24 cellular contexts compared by ENCODE assay signal in genomic region chr10:72793752-72794151, GRCh38.
"Had no signal": no experiment of that assay in that cellular context is flagged by ENCODE, and none has a peak within 500 bp of the region (broad histone marks: within the 10 kb centered on the region; RNA-seq: fewer than 3 reads in every experiment).

No MANE protein-coding gene starts in this region.

- DNase-seq: activated CD4-positive, alpha-beta T cell treated with anti-CD3 and anti-CD28 coated beads, Interleukin-2, amount 10 ng/mL, durations not matched to agents 24 days and 14 days; activated CD4-positive, alpha-beta T cell treated with anti-CD3 and anti-CD28 coated beads, Interleukin-2, amount 50 U/mL, for 48 hours; activated CD4-positive, CD25-positive, alpha-beta regulatory T cell treated with anti-CD3 and anti-CD28 coated beads, Interleukin-2, amount 50 U/mL, for 72 hours; activated CD8-positive, alpha-beta memory T cell treated with anti-CD3 and anti-CD28 coated beads, Interleukin-2, amount 10 ng/mL, durations not matched to agents 7 days and 5 days; activated effector memory CD4-positive, alpha-beta T cell treated with Interleukin-2 at 50 U/mL for 16 hours; activated naive CD4-positive, alpha-beta T cell; activated naive CD8-positive, alpha-beta T cell treated with anti-CD3 and anti-CD28 coated beads, Interleukin-2, amount 50 U/mL, for 24 hours; activated T-cell treated with anti-CD3 and anti-CD28 coated beads, Interleukin-2, amount 50 U/mL, for 24 hours; amniotic stem cell; body of pancreas; NCI-H1105; NCI-H1436; NCI-H1694 treated with DMSO at 0.1 percent for 48 hours; NCI-H2029 treated with DMSO at 0.1 percent for 48 hours; NCI-H510A treated with DMSO at 0.1 percent for 48 hours; NCI-H69; SHP77 had no signal

- H3K27ac Mint-ChIP-seq: activated CD4-positive, alpha-beta T cell treated with anti-CD3 and anti-CD28 coated beads, Interleukin-2, amount 10 ng/mL, durations not matched to agents 24 days and 14 days; activated CD8-positive, alpha-beta memory T cell treated with anti-CD3 and anti-CD28 coated beads, Interleukin-2, amount 10 ng/mL, durations not matched to agents 7 days and 5 days; activated naive CD4-positive, alpha-beta T cell treated with anti-CD3 and anti-CD28 coated beads, Interleukin-2, amount 50 U/mL, for 24 hours; activated naive CD8-positive, alpha-beta T cell treated with anti-CD3 and anti-CD28 coated beads, Interleukin-2, amount 50 U/mL, for 24 hours; activated T-cell treated with anti-CD3 and anti-CD28 coated beads, Interleukin-2, amount 50 U/mL, for 24 hours; activated T-helper 1 cell treated with anti-CD3 and anti-CD28 coated beads, Interleukin-12 subunit alpha, Interleukin-12 subunit beta, Interleukin-2, Interleukin-4 antibody, amounts not matched to agents 30 ng/mL and 10 ng/mL and 1 ng/mL, durations not matched to agents 14 hours and 24 hours and 36 hours; T-helper 1 cell treated with Interleukin-12 subunit alpha and Interleukin-12 subunit beta and Interleukin-4 antibody, amounts not matched to agents 30 μg/mL and 1 μg/mL, for 36 hours had no signal

- H3K9me3 Mint-ChIP-seq: activated CD4-positive, alpha-beta T cell treated with anti-CD3 and anti-CD28 coated beads, Interleukin-2, amount 10 ng/mL, durations not matched to agents 24 days and 14 days; activated naive CD4-positive, alpha-beta T cell treated with anti-CD3 and anti-CD28 coated beads, Interleukin-2, amount 50 U/mL, for 24 hours; activated naive CD8-positive, alpha-beta T cell treated with anti-CD3 and anti-CD28 coated beads, Interleukin-2, amount 50 U/mL, for 24 hours; activated T-cell treated with anti-CD3 and anti-CD28 coated beads, Interleukin-2, amount 50 U/mL, for 24 hours; activated T-helper 1 cell treated with anti-CD3 and anti-CD28 coated beads, Interleukin-12 subunit alpha, Interleukin-12 subunit beta, Interleukin-2, Interleukin-4 antibody, amounts not matched to agents 30 ng/mL and 10 ng/mL and 1 ng/mL, durations not matched to agents 14 hours and 24 hours and 36 hours; central memory CD8-positive, alpha-beta T cell; T-helper 1 cell treated with Interleukin-12 subunit alpha and Interleukin-12 subunit beta and Interleukin-4 antibody, amounts not matched to agents 30 μg/mL and 1 μg/mL, for 36 hours had no signal

- H3K27ac ChIP-seq: ascending aorta, body of pancreas, SJSA1 had no signal

- H3K4me1 ChIP-seq: ascending aorta, body of pancreas had no signal

- H3K36me3 ChIP-seq: ascending aorta had no signal

- H3K4me1 Mint-ChIP-seq: central memory CD8-positive, alpha-beta T cell had no signal

- H3K36me3 Mint-ChIP-seq: activated naive CD4-positive, alpha-beta T cell treated with anti-CD3 and anti-CD28 coated beads, Interleukin-2, amount 50 U/mL, for 24 hours had no signal

- H3K27me3 Mint-ChIP-seq: activated CD4-positive, alpha-beta T cell treated with anti-CD3 and anti-CD28 coated beads, Interleukin-2, amount 10 ng/mL, durations not matched to agents 24 days and 14 days; activated CD8-positive, alpha-beta memory T cell treated with anti-CD3 and anti-CD28 coated beads, Interleukin-2, amount 10 ng/mL, durations not matched to agents 7 days and 5 days; activated naive CD4-positive, alpha-beta T cell treated with anti-CD3 and anti-CD28 coated beads, Interleukin-2, amount 50 U/mL, for 24 hours; activated naive CD8-positive, alpha-beta T cell treated with anti-CD3 and anti-CD28 coated beads, Interleukin-2, amount 50 U/mL, for 24 hours; activated T-cell treated with anti-CD3 and anti-CD28 coated beads, Interleukin-2, amount 50 U/mL, for 24 hours; central memory CD8-positive, alpha-beta T cell had no signal

- H3K4me3 ChIP-seq: ascending aorta, body of pancreas, SJSA1 had no signal

- H3K27me3 ChIP-seq: ascending aorta, body of pancreas, SJSA1 had no signal

- H3K4me3 Mint-ChIP-seq: activated CD4-positive, alpha-beta T cell treated with anti-CD3 and anti-CD28 coated beads, Interleukin-2, amount 10 ng/mL, durations not matched to agents 24 days and 14 days; activated CD8-positive, alpha-beta memory T cell treated with anti-CD3 and anti-CD28 coated beads, Interleukin-2, amount 10 ng/mL, durations not matched to agents 7 days and 5 days; activated naive CD4-positive, alpha-beta T cell treated with anti-CD3 and anti-CD28 coated beads, Interleukin-2, amount 50 U/mL, for 24 hours; activated naive CD8-positive, alpha-beta T cell treated with anti-CD3 and anti-CD28 coated beads, Interleukin-2, amount 50 U/mL, for 24 hours; activated T-cell treated with anti-CD3 and anti-CD28 coated beads, Interleukin-2, amount 50 U/mL, for 24 hours; activated T-helper 1 cell treated with anti-CD3 and anti-CD28 coated beads, Interleukin-12 subunit alpha, Interleukin-12 subunit beta, Interleukin-2, Interleukin-4 antibody, amounts not matched to agents 30 ng/mL and 10 ng/mL and 1 ng/mL, durations not matched to agents 14 hours and 24 hours and 36 hours; central memory CD8-positive, alpha-beta T cell; T-helper 1 cell treated with Interleukin-12 subunit alpha and Interleukin-12 subunit beta and Interleukin-4 antibody, amounts not matched to agents 30 μg/mL and 1 μg/mL, for 36 hours had no signal

- H3K9me3 ChIP-seq: ascending aorta, body of pancreas, SJSA1 had no signal

- ATAC-seq: activated CD8-positive, alpha-beta memory T cell treated with anti-CD3 and anti-CD28 coated beads, Interleukin-2, amount 10 ng/mL, durations not matched to agents 7 days and 5 days; activated naive CD8-positive, alpha-beta T cell treated with anti-CD3 and anti-CD28 coated beads, Interleukin-2, amount 50 U/mL, for 24 hours; body of pancreas; SK-N-SH treated with all-trans-retinoic acid at 6 μM for 48 hours had no signal
